ENCODE assay signal across 1 cellular context in the genomic region with DNA sequence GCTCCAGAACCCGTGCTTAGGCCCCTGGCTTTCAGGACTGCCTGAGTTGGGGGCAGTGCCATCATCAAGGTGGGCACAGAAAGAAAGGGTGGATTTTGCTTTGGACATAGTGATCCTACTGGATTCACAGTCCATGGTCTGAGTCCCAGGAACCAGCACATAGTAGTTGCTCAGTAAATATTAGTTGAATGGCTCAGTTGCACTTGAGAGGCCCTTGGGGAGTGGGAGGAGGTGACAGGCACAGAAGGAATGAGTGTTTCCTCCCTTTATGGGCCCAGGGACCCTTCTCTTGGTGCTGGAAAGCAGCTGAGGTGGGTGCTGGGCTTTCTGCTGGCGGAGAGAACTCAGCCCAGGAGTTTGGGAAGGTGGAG.
TF ChIP-seq lines count a peak whose summit lies in the region.

No MANE protein-coding gene starts in this region.

TF ChIP-seq in K562, 482 proteins besides CTCF, POLR2A, EP300 and RAD21:
- TF ChIP-seq ZNF134 (CRISPR knock-in tag; conservative IDR thresholded peaks at IDR 0.05) (0 out of 2 replicates have a peak, but pooled peaks have one; percentile 42), ZNF707 (CRISPR knock-in tag; conservative IDR thresholded peaks at IDR 0.05) (no peak), CEBPG (CRISPR knock-in tag; IDR thresholded peaks at IDR 0.05) (no peak), CEBPG (tag; conservative IDR thresholded peaks at IDR 0.05 in 1 of 2, IDR thresholded peaks at IDR 0.05 in 1 of 2) (no peak), BRCA1 (IDR thresholded peaks at IDR 0.05) (no peak), BRCA1 (CRISPR knock-in tag; IDR thresholded peaks at IDR 0.05) (no peak), SNRNP70 (optimal IDR thresholded peaks at IDR 0.05; ENCODE audit: low read depth, low read length) (no peak), ZNF232 (CRISPR knock-in tag; IDR thresholded peaks at IDR 0.05) (no peak), BRD4 (IDR thresholded peaks at IDR 0.05) (0 out of 2 replicates have a peak, but pooled peaks have one; percentile 28), PRPF4 (IDR thresholded peaks at IDR 0.05; ENCODE audit: insufficient read depth, low read depth, low read length, poor library complexity, severe bottlenecking) (no peak), HNRNPUL1 (IDR thresholded peaks at IDR 0.05; ENCODE audit: low read length) (no peak), NR2F6 (CRISPR knock-in tag; IDR thresholded peaks at IDR 0.05) (no peak), HDGF (IDR thresholded peaks at IDR 0.05) (no peak)
- TF ChIP-seq, protein P1, sequence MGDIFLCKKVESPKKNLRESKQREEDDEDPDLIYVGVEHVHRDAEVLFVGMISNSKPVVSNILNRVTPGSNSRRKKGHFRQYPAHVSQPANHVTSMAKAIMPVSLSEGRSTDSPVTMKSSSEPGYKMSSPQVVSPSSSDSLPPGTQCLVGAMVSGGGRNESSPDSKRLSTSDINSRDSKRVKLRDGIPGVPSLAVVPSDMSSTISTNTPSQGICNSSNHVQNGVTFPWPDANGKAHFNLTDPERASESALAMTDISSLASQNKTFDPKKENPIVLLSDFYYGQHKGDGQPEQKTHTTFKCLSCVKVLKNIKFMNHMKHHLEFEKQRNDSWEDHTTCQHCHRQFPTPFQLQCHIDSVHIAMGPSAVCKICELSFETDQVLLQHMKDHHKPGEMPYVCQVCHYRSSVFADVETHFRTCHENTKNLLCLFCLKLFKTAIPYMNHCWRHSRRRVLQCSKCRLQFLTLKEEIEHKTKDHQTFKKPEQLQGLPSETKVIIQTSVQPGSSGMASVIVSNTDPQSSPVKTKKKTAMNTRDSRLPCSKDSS (IDR thresholded peaks at IDR 0.05; ENCODE audit: low read depth, partially characterized antibody): no peak
